ENCODE assay signal across 1 cellular context in genomic region chr4:83075271-83075670, GRCh38.
TF ChIP-seq lines count a peak whose summit lies in the region.

No MANE protein-coding gene starts in this region.

TF ChIP-seq in K562, 482 proteins besides CTCF, POLR2A, EP300 and RAD21:
- no peak for TF ChIP-seq NCOR1 (IDR thresholded peaks at IDR 0.05)
- no peak for TF ChIP-seq ESRRA (IDR thresholded peaks at IDR 0.05; ENCODE audit: borderline replicate concordance, low read depth)
TF ChIP-seq in K562: peak in this region for 0.
